9 cellular contexts compared by ENCODE assay signal in the genomic region with DNA sequence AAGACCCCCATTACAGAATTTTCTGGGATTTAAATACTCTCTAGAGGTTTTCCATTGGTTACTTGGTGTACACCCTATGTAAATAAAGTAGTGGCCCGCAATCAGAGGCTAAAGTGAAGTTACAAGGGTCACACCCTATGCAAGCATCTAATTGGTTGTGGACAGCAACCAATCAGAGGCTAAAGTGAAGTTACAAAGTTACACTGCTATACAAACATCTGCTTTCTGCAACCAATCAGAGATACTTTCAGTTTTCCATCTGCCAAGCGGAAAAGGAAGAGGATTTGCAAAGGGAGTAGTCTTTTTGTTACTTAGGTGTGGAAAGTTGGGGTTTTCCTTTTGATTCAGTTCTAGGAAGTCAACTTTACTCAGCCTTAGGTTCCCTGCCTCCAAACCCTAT. TPM values are rescaled to one million over a fixed set of nuclear protein-coding genes. Genes with fewer than 3 reads are reported as not detected.
DNase-seq lines count a peak whose midpoint lies in the region; ATAC-seq, FAIRE-seq and TF ChIP-seq lines count a peak whose summit lies in the region.
"Had no signal": no experiment of that assay in that cellular context is flagged by ENCODE, and none has a peak within 500 bp of the region (broad histone marks: within the 10 kb centered on the region; RNA-seq: fewer than 3 reads in every experiment).

No MANE protein-coding gene starts in this region.

- ATAC-seq in A549 (peak; percentile 65 to 83; a peak in 5 of 6 replicates), HG03039 (IDR thresholded peaks at IDR 0.05; ENCODE audit: unreplicated experiment) (no peak)

- peak overlapping the region; percentile 42; the same call in 1 of the 2 replicates for H3K27ac Mint-ChIP-seq in HFFc6
- H3K27ac Mint-ChIP-seq in activated naive CD8-positive, alpha-beta T cell treated with anti-CD3 and anti-CD28 coated beads for 36 hours: peak overlapping the region; percentile 73

- H3K9me3 ChIP-seq in A549: no peaks in the 10 kb centered on the region
- no peaks in the 10 kb centered on the region for H3K9me3 ChIP-seq in liver (ENCODE audit: control insufficient read depth in 4 of 4, low read length in 3 of 4)

- no peaks in the 10 kb centered on the region for H3K27me3 ChIP-seq in liver (ENCODE audit: control insufficient read depth in 4 of 4, insufficient read depth in 4 of 4, low read length in 3 of 4)

- DNase-seq in A549 (ENCODE audit: low read depth in 1 of 2, low spot score in 1 of 2) (peak; percentile 66 to 88), HFFc6 (peak; percentile 69), NCI-H526 treated with DMSO at 0.1 percent for 48 hours (lab: John Stamatoyannopoulos, UW) (no peak), NCI-H2171 (lab: John Stamatoyannopoulos, UW) (no peak), NCI-H1092 (lab: John Stamatoyannopoulos, UW) (no peak)
- peak; percentile 3 for DNase-seq in activated naive CD8-positive, alpha-beta T cell treated with anti-CD3 and anti-CD28 coated beads for 36 hours

- H3K4me1 Mint-ChIP-seq in HFFc6 (ENCODE audit: low read depth): peaks cover 26% of the 10 kb centered on the region
- peaks cover 11% of the 10 kb centered on the region for H3K4me1 Mint-ChIP-seq in activated naive CD8-positive, alpha-beta T cell treated with anti-CD3 and anti-CD28 coated beads for 36 hours

- WGBS in A549 (ENCODE audit: missing lambda C conversion rate): 4% methylated on average over 2 of the region's 2 CpGs
- 9% methylated on average over 2 of the region's 2 CpGs for WGBS in liver

- TF ChIP-seq CTCF in A549 (IDR thresholded peaks at IDR 0.05) (no peak), HFFc6 (IDR thresholded peaks at IDR 0.05) (no peak), liver (IDR thresholded peaks at IDR 0.05; ENCODE audit: low read depth, low read length, missing input control) (no peak)

- no peak for TF ChIP-seq POLR2A in A549 (IDR thresholded peaks at IDR 0.05; ENCODE audit: low read length)

- no peaks in the 10 kb centered on the region for H3K36me3 ChIP-seq in liver (ENCODE audit: control insufficient read depth in 4 of 4, insufficient read depth in 3 of 4, low read depth in 1 of 4, low read length in 3 of 4)

- peak overlapping the region; percentile 46 for H3K4me3 ChIP-seq in A549
- H3K4me3 ChIP-seq in liver (ENCODE audit: low read depth in 1 of 3, low read length in 3 of 3): peak overlapping the region; percentile 27 to 41 (median 32)

- CTCF ChIA-PET in A549 (lab: Yijun Ruan, JAX): no interaction called here

- H3K4me1 ChIP-seq in A549 (peaks cover 23% of the 10 kb centered on the region), liver (ENCODE audit: control insufficient read depth in 4 of 4, insufficient read depth in 4 of 4, low read length in 3 of 4) (peaks cover 0 to 16% (median 3%) of the 10 kb centered on the region in 4 donors)

- TF ChIP-seq RAD21 in A549 (conservative IDR thresholded peaks at IDR 0.05 in 1 of 2, IDR thresholded peaks at IDR 0.05 in 1 of 2) (no peak), liver (IDR thresholded peaks at IDR 0.05) (peak in 1 of 2 donors; percentile 6)

- H3K27me3 Mint-ChIP-seq in HFFc6 (ENCODE audit: insufficient read depth): peaks cover 2% of the 10 kb centered on the region; the same call in 1 of the 2 replicates
- H3K27me3 Mint-ChIP-seq in activated naive CD8-positive, alpha-beta T cell treated with anti-CD3 and anti-CD28 coated beads for 36 hours: no peaks in the 10 kb centered on the region

- peak overlapping the region; percentile 75 for H3K4me2 ChIP-seq in A549

- 0 out of 2 replicates have a peak, but pooled peaks cover 4% of the 10 kb centered on the region for H3K36me3 Mint-ChIP-seq in HFFc6 (ENCODE audit: low read depth)
- H3K36me3 Mint-ChIP-seq in activated naive CD8-positive, alpha-beta T cell treated with anti-CD3 and anti-CD28 coated beads for 36 hours: no peaks in the 10 kb centered on the region

- H3K4me3 Mint-ChIP-seq in HFFc6: peak overlapping the region; percentile 75
- peak overlapping the region; percentile 71 for H3K4me3 Mint-ChIP-seq in activated naive CD8-positive, alpha-beta T cell treated with anti-CD3 and anti-CD28 coated beads for 36 hours

- peak; percentile 76 for FAIRE-seq in A549 (lab: Jason Lieb, UNC)
- FAIRE-seq: endometrium had no signal

- H3K9me3 Mint-ChIP-seq in HFFc6: no peaks in the 10 kb centered on the region
- H3K9me3 Mint-ChIP-seq in activated naive CD8-positive, alpha-beta T cell treated with anti-CD3 and anti-CD28 coated beads for 36 hours: no peaks in the 10 kb centered on the region

- H3K27ac ChIP-seq in A549: peak overlapping the region; percentile 73 to 80
- no peak overlapping the region for H3K27ac ChIP-seq in liver (ENCODE audit: low read depth in 1 of 2, low read length in 2 of 2)

- H3K9ac ChIP-seq in liver (ENCODE audit: low read depth in 1 of 2, low read length in 2 of 2): peak overlapping the region in 1 of 2 donors; percentile 3

- TF ChIP-seq EP300 in A549 (IDR thresholded peaks at IDR 0.05): no peak

- POLR2A ChIA-PET in A549 (lab: Yijun Ruan, JAX): interaction anchor here (0.6 kb wide), 1 partner anchor 48 kb away, joined by 3 read pairs; no protein-coding TSS in a partner anchor

TF ChIP-seq in A549, 52 proteins besides CTCF, POLR2A, EP300 and RAD21:
- no peak for TF ChIP-seq CHD4 (IDR thresholded peaks at IDR 0.05; ENCODE audit: borderline replicate concordance)
- TF ChIP-seq JUN (IDR thresholded peaks at IDR 0.05): 0 out of 5 replicates have a peak, but pooled peaks of 1 of the 2 experiments have one; percentile 25
- TF ChIP-seq RFX5 (IDR thresholded peaks at IDR 0.05): 0 out of 2 replicates have a peak, but pooled peaks have one; percentile 42
- no peak for TF ChIP-seq MAZ (IDR thresholded peaks at IDR 0.05; ENCODE audit: borderline replicate concordance, low read depth, low read length)
- no peak for TF ChIP-seq CBX8 (IDR thresholded peaks at IDR 0.05)
- TF ChIP-seq SREBF2 (IDR thresholded peaks at IDR 0.05): no peak
- no peak for TF ChIP-seq TFCP2L1 (CRISPR knock-in tag; IDR thresholded peaks at IDR 0.05)
- TF ChIP-seq HEYL (CRISPR knock-in tag; IDR thresholded peaks at IDR 0.05): no peak
- no peak for TF ChIP-seq HOXA7 (CRISPR knock-in tag; IDR thresholded peaks at IDR 0.05)
- TF ChIP-seq EHF (CRISPR knock-in tag; IDR thresholded peaks at IDR 0.05): no peak
- no peak for TF ChIP-seq TP53 (CRISPR knock-in tag; IDR thresholded peaks at IDR 0.05)
- TF ChIP-seq NPAS2 (CRISPR knock-in tag; IDR thresholded peaks at IDR 0.05; ENCODE audit: borderline replicate concordance): no peak
- TF ChIP-seq, protein P1, sequence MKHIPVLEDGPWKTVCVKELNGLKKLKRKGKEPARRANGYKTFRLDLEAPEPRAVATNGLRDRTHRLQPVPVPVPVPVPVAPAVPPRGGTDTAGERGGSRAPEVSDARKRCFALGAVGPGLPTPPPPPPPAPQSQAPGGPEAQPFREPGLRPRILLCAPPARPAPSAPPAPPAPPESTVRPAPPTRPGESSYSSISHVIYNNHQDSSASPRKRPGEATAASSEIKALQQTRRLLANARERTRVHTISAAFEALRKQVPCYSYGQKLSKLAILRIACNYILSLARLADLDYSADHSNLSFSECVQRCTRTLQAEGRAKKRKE (CRISPR knock-in tag; IDR thresholded peaks at IDR 0.05; ENCODE audit: low read depth): no peak

TF ChIP-seq in liver, 16 proteins besides CTCF, POLR2A, EP300 and RAD21:
- TF ChIP-seq SP1 (IDR thresholded peaks at IDR 0.05): peak; percentile 55
- TF ChIP-seq HNF4A (conservative IDR thresholded peaks at IDR 0.05): peak; percentile 17 to 41
- peak in 1 of 2 donors; percentile 67 for TF ChIP-seq GABPA (IDR thresholded peaks at IDR 0.05 in 1 of 2, conservative IDR thresholded peaks at IDR 0.05 in 1 of 2)
- TF ChIP-seq FOXA2 (IDR thresholded peaks at IDR 0.05): peak; percentile 61
- no peak for TF ChIP-seq FOXA1 (IDR thresholded peaks at IDR 0.05)
TF ChIP-seq in liver: peak in this region for 4.

RNA-seq across cellular contexts. Expression of a gene that starts 2.0 kb away (rescaled TPM):
- 81.8 and 97.1 TPM in 2 replicates for polyA plus RNA-seq in A549 (2011; rRNA removed)
- 13.1 and 14.1 TPM in 2 replicates for polyA plus RNA-seq in A549 (2012; cell fraction: cytosol; rRNA removed)
- polyA plus RNA-seq in A549 (2012; cell fraction: nucleus; rRNA removed): 17.8 and 24.8 TPM in 2 replicates
- polyA plus RNA-seq in A549 (2017; fragmentation: RNase III; extraction: RNeasy Plus Mini Kit Qiagen cat#74134 plus additional on column Dnase treatment): 34.1 to 35.2 TPM (median 34.7 TPM) in 3 replicates
- 57.5 and 85.2 TPM in 2 replicates for polyA minus RNA-seq in A549 (2011; rRNA and poly(A)+ RNA removed)
- total RNA-seq in HFFc6 (2021; fragmentation: NEBNext Ultra II Directional; extraction: Animal tissue kit (Norgen Biotek cat#: 25700)): 10 to 100 TPM; 49.4 to 65.1 (median 54.5) TPM
- 10 to 100 TPM; 51.5 to 56.1 TPM for total RNA-seq in activated naive CD8-positive, alpha-beta T cell treated with anti-CD3 and anti-CD28 coated beads for 36 hours
- total RNA-seq in liver: 10 to 100 TPM; 34.6 to 38.5 TPM
- polyA plus RNA-seq in liver: 10 to 100 TPM in 1 of 2 donors, 1 to 10 TPM in 1; 4.6 to 29.4 TPM

Comparison
In these comparisons a context has a peak if more than half of its experiments do, and no peak if none do; other contexts are left out.
1. DNase-seq: peak in A549 (2 of 2), HFFc6 (single experiment) and activated naive CD8-positive, alpha-beta T cell treated with anti-CD3 and anti-CD28 coated beads for 36 hours (single experiment); none in NCI-H526 treated with DMSO at 0.1 percent for 48 hours (single experiment), NCI-H2171 (single experiment) and NCI-H1092 (single experiment).
2. H3K27ac ChIP-seq: peak in A549 (2 of 2); none in liver (0 of 2).